In the genomic region with DNA sequence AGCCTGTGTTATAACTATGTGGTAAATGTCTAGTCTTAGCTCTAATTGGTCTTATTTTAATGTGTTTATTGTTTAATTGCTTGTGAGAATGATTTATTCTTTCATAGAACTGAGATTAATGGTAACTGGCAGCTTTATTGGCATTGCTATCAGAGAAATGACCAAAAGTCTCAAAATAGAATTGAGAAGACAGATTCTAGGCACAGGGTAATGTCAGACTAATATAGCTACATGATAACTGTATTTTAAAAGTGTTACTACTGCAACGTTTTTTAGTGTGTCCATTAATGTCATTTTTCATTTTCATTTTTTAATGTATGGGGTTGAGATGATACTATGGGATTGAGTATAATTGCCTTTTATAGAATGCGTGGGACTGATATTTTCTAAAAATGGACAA, we compare ENCODE assay signal across 29 cellular contexts.
"Had no signal": no experiment of that assay in that cellular context is flagged by ENCODE, and none has a peak within 500 bp of the region (broad histone marks: within the 10 kb centered on the region; RNA-seq: fewer than 3 reads in every experiment).

No MANE protein-coding gene starts in this region.

- ATAC-seq: esophagus mucosa; gastrocnemius medialis; left lung; lower lobe of right lung; natural killer cell; psoas muscle; right lobe of liver; stimulated activated naive CD8-positive, alpha-beta T cell treated with anti-CD3 and anti-CD28 coated beads, Interleukin-15, amount 100 ng/mL, for 72 hours had no signal

- H3K36me3 Mint-ChIP-seq: natural killer cell, type B pancreatic cell had no signal

- H3K4me2 ChIP-seq: smooth muscle cell had no signal

- H3K27me3 ChIP-seq: gastrocnemius medialis, left lung, ovary, right lobe of liver, suprapubic skin, thyroid gland had no signal

- H3K9me3 ChIP-seq: gastrocnemius medialis, left lung, lower lobe of right lung, ovary, right lobe of liver, suprapubic skin, thyroid gland had no signal

- H3K4me3 Mint-ChIP-seq: dendritic cell treated with granulocyte-macrophage colony-stimulating factor and Interleukin-4, amounts not matched to agents 40 ng/mL and 50 ng/mL, for 4 days; endodermal cell; natural killer cell; stimulated activated naive CD8-positive, alpha-beta T cell treated with anti-CD3 and anti-CD28 coated beads, Interleukin-15, amount 100 ng/mL, for 72 hours; type B pancreatic cell had no signal

- FAIRE-seq: islet of Langerhans had no signal

- H3K4me1 ChIP-seq: lower lobe of right lung, psoas muscle, suprapubic skin, thyroid gland had no signal

- H3K4me3 ChIP-seq: gastrocnemius medialis, left lung, lower lobe of right lung, ovary, psoas muscle, right lobe of liver, smooth muscle cell, suprapubic skin, thyroid gland had no signal

- H3K9me3 Mint-ChIP-seq: natural killer cell; stimulated activated naive CD8-positive, alpha-beta T cell treated with anti-CD3 and anti-CD28 coated beads, Interleukin-15, amount 100 ng/mL, for 72 hours; type B pancreatic cell had no signal

- H3K27ac ChIP-seq: epithelial cell of prostate, gastrocnemius medialis, left lung, lower lobe of right lung, ovary, psoas muscle, right lobe of liver, suprapubic skin, thyroid gland had no signal

- DNase-seq: effector CD8-positive, alpha-beta T cell; endodermal cell; foreskin fibroblast; gastrocnemius medialis; head of caudate nucleus; hippocampal formation; left cardiac atrium; left lung; lower lobe of right lung; natural killer cell; occipital lobe; ovary; posterior cingulate gyrus; psoas muscle; right lobe of liver; stimulated activated CD4-positive, alpha-beta T cell treated with anti-CD3 and anti-CD28 coated beads, Interleukin-12 subunit alpha, Interleukin-12 subunit beta, amount 100 ng/mL, for 4 hours; stimulated activated CD4-positive, alpha-beta T cell treated with anti-CD3 and anti-CD28 coated beads, Interleukin-1b, Interleukin-23, amount 100 ng/mL, for 48 hours; stimulated activated CD4-positive, alpha-beta T cell treated with anti-CD3 and anti-CD28 coated beads, Interleukin-4, amount 100 ng/mL, for 1 hour; stimulated activated CD8-positive, alpha-beta memory T cell treated with anti-CD3 and anti-CD28 coated beads, Interleukin-4, amount 100 ng/mL, for 48 hours; stimulated activated naive CD4-positive, alpha-beta T cell; stimulated activated naive CD8-positive, alpha-beta T cell treated with anti-CD3 and anti-CD28 coated beads, Interleukin-15, amount 100 ng/mL, for 72 hours; thyroid gland had no signal

- H3K36me3 ChIP-seq: gastrocnemius medialis, left lung, lower lobe of right lung, ovary, right lobe of liver, suprapubic skin, thyroid gland had no signal

- H3K27me3 Mint-ChIP-seq: dendritic cell treated with granulocyte-macrophage colony-stimulating factor and Interleukin-4, amounts not matched to agents 40 ng/mL and 50 ng/mL, for 4 days; stimulated activated naive CD8-positive, alpha-beta T cell treated with anti-CD3 and anti-CD28 coated beads, Interleukin-15, amount 100 ng/mL, for 72 hours; type B pancreatic cell had no signal

- H3K27ac Mint-ChIP-seq: dendritic cell treated with granulocyte-macrophage colony-stimulating factor and Interleukin-4, amounts not matched to agents 40 ng/mL and 50 ng/mL, for 4 days; endodermal cell; natural killer cell; stimulated activated naive CD8-positive, alpha-beta T cell treated with anti-CD3 and anti-CD28 coated beads, Interleukin-15, amount 100 ng/mL, for 72 hours; type B pancreatic cell had no signal

- H3K4me1 Mint-ChIP-seq: natural killer cell had no signal
